In the genomic region with DNA sequence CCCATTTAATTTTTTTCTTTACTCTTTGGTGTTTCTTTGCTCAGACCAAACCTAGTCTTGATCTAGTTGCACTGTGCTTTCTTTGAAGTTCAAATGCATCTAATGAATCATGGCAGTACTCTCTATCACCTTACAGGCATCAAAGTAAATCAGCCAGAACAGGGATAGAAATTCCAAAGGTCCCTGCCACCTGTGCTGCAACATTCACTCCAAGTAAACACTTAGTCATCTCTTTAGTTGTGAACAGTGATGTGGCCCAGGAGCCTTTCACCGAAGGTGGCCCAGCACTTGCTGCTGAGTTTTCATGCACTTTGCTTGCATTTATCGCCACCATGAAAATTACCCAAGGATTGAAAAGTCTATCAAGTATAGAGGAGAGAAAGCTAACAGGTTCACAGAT, we compare ENCODE assay signal across 21 cellular contexts.
A peak's percentile ranks its signal among the peaks of the same experiment; 100 is the strongest.
DNase-seq lines count a peak whose midpoint lies in the region; ATAC-seq and TF ChIP-seq lines count a peak whose summit lies in the region.
"Had no signal": no experiment of that assay in that cellular context is flagged by ENCODE, and none has a peak within 500 bp of the region (broad histone marks: within the 10 kb centered on the region; RNA-seq: fewer than 3 reads in every experiment).

No MANE protein-coding gene starts in this region.

- peaks cover 7% of the 10 kb centered on the region for H3K4me1 Mint-ChIP-seq in WTC11
- H3K4me1 Mint-ChIP-seq: T-cell had no signal

- H4K20me1 ChIP-seq in HCT116 (ENCODE audit: insufficient read depth), result no peaks in the 10 kb centered on the region

- H3K27ac Mint-ChIP-seq in WTC11, result no peak overlapping the region
- H3K27ac Mint-ChIP-seq: HFFc6, T-cell had no signal

- RAD21 ChIA-PET in HCT116 (lab: Charles Lee; ENCODE audit: low non-redundant PET in 1 of 2, low total read pairs in 2 of 2, uncharacterized antibody in 2 of 2, unreplicated experiment in 2 of 2), result no interaction called here

- H3K79me2 ChIP-seq in HCT116 (ENCODE audit: insufficient read depth, low read length), result no peaks in the 10 kb centered on the region

- intact Hi-C loops in HCT116 (cut with micrococcal nuclease) (no loop called here), spleen (cut with DNase I; ENCODE audit: low total_unique reads) (no loop called here)

- H3K4me1 ChIP-seq in HCT116 (ENCODE audit: control insufficient read depth in 1 of 2, insufficient read depth in 2 of 2, low read length in 2 of 2) (peaks cover 0 to 5% of the 10 kb centered on the region in 2 experiments; a peak in 1 of 4 replicates), spleen (no peaks in the 10 kb centered on the region)

- H3K4me3 Mint-ChIP-seq in WTC11, result no peak overlapping the region
- H3K4me3 Mint-ChIP-seq: HFFc6, T-cell had no signal

- H3K36me3 Mint-ChIP-seq in WTC11, result no peaks in the 10 kb centered on the region
- H3K36me3 Mint-ChIP-seq: T-cell had no signal

- no TSS peak for BruUV-seq in HCT116 (replicated peaks; lab: Mats Ljungman, UMichigan)

- H3K9me3 ChIP-seq in HCT116 (ENCODE audit: control insufficient read depth in 1 of 2, insufficient read depth in 1 of 2, low read depth in 1 of 2, low read length in 2 of 2), result no peaks in the 10 kb centered on the region
- H3K9me3 ChIP-seq in spleen, result no peaks in the 10 kb centered on the region
- H3K9me3 ChIP-seq: SK-N-SH had no signal

- CTCF ChIA-PET in HCT116 (lab: Charles Lee), result no interaction called here
- CTCF ChIA-PET in WTC11 (lab: Charles Lee), result no interaction called here
- CTCF ChIA-PET in HEK293T (lab: Yijun Ruan, JAX), result no interaction called here

- POLR2A ChIA-PET in HCT116 (lab: Charles Lee) (no interaction called here), WTC11 (lab: Charles Lee) (no interaction called here), HEK293T (lab: Yijun Ruan, JAX) (no interaction called here)

- H3K27ac ChIP-seq in HCT116 (ENCODE audit: low read depth, low read length), result no peak overlapping the region
- H3K27ac ChIP-seq in spleen, result no peak overlapping the region
- H3K27ac ChIP-seq: C4-2B, GM23248, HL-60 had no signal

- no peak overlapping the region for H2AFZ ChIP-seq in HCT116 (ENCODE audit: low read depth, low read length, poor library complexity, severe bottlenecking)
- H2AFZ ChIP-seq: GM23248 had no signal

- H3K4me2 ChIP-seq in HCT116 (ENCODE audit: low read length), result no peak overlapping the region
- H3K4me2 ChIP-seq: SK-N-SH had no signal

- TF ChIP-seq CTCF in HCT116 (IDR thresholded peaks at IDR 0.05 in 2 of 3, conservative IDR thresholded peaks at IDR 0.05 in 1 of 3; ENCODE audit: borderline replicate concordance in 1 of 3, insufficient read depth in 1 of 3, low read depth in 2 of 3, low read length in 2 of 3) (no peak), WTC11 (IDR thresholded peaks at IDR 0.05) (no peak), spleen (IDR thresholded peaks at IDR 0.05 in 8 of 11, conservative IDR thresholded peaks at IDR 0.05 in 3 of 11) (no peak)

- H3K36me3 ChIP-seq in HCT116 (ENCODE audit: control insufficient read depth in 1 of 2, insufficient read depth in 2 of 2, low read length in 2 of 2), result no peaks in the 10 kb centered on the region
- no peaks in the 10 kb centered on the region for H3K36me3 ChIP-seq in spleen

- TF ChIP-seq POLR2A in HCT116 (IDR thresholded peaks at IDR 0.05; ENCODE audit: borderline replicate concordance, extremely low read depth, insufficient read depth, insufficient read length) (no peak), spleen (IDR thresholded peaks at IDR 0.05) (no peak)

- DNase-seq in HCT116 (ENCODE audit: low read depth, low spot score) (peak; percentile 3), WTC11 (ENCODE audit: low spot score) (no peak), iPS-NIHi7 (ENCODE audit: extremely low spot score) (peak; percentile 9), renal cortical epithelial cell (ENCODE audit: low read depth) (peak; percentile 63), spleen (no peak), DMS153 treated with DMSO at 0.1 percent for 48 hours (lab: John Stamatoyannopoulos, UW; ENCODE audit: unreplicated experiment) (no peak), HEK293T (ENCODE audit: extremely low spot score) (no peak)
- DNase-seq: ACHN, AML-193, GDM1, GM23248, HFFc6, NCI-H1105, NCI-H2081 treated with DMSO at 0.1 percent for 48 hours, NCI-H748 treated with DMSO at 0.1 percent for 48 hours, OCI-M1, SHP77 treated with DMSO at 0.1 percent for 48 hours, SK-N-SH, T-cell had no signal

- no peaks in the 10 kb centered on the region for H3K9me2 ChIP-seq in HCT116 (ENCODE audit: insufficient read depth)
- H3K9me2 ChIP-seq: SK-N-SH had no signal

- no peaks in the 10 kb centered on the region for H3K9me3 Mint-ChIP-seq in WTC11
- H3K9me3 Mint-ChIP-seq: HFFc6, T-cell had no signal

- H3K27me3 ChIP-seq in HCT116 (ENCODE audit: insufficient read depth, low read length), result no peaks in the 10 kb centered on the region
- no peaks in the 10 kb centered on the region for H3K27me3 ChIP-seq in spleen (replicated peaks in 1 of 7)

- WGBS in spleen, 5 donors, result 80 to 96% (median 93%) methylated on average over 2 of the region's 2 CpGs

- H3K9ac ChIP-seq in HCT116 (ENCODE audit: low read length), result no peak overlapping the region
- H3K9ac ChIP-seq: GM23248, SK-N-SH had no signal

- no peak for TF ChIP-seq RAD21 in HCT116 (IDR thresholded peaks at IDR 0.05; ENCODE audit: low read depth)

- no peaks in the 10 kb centered on the region for H3K27me3 Mint-ChIP-seq in WTC11 (ENCODE audit: low read depth)
- H3K27me3 Mint-ChIP-seq: T-cell had no signal

- ATAC-seq in HCT116 (peak; percentile 40; the same call in 1 of the 2 replicates), WTC11 (peak; percentile 67)
- ATAC-seq: T-cell had no signal

- H3K4me3 ChIP-seq in HCT116 (replicated peaks in 1 of 2; ENCODE audit: low read depth in 1 of 2, low read length in 2 of 2) (no peak overlapping the region), spleen (no peak overlapping the region)
- H3K4me3 ChIP-seq: GM23248 had no signal

TF ChIP-seq in WTC11, 78 proteins besides CTCF, POLR2A, EP300 and RAD21 (continues in another document):
- TF ChIP-seq PRRX2 (CRISPR knock-in tag; IDR thresholded peaks at IDR 0.05) (no peak), RORB (CRISPR knock-in tag; IDR thresholded peaks at IDR 0.05) (no peak)
- TF ChIP-seq, protein P1, sequence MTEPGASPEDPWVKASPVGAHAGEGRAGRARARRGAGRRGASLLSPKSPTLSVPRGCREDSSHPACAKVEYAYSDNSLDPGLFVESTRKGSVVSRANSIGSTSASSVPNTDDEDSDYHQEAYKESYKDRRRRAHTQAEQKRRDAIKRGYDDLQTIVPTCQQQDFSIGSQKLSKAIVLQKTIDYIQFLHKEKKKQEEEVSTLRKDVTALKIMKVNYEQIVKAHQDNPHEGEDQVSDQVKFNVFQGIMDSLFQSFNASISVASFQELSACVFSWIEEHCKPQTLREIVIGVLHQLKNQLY (CRISPR knock-in tag; IDR thresholded peaks at IDR 0.05), result no peak
- TF ChIP-seq, protein P2, sequence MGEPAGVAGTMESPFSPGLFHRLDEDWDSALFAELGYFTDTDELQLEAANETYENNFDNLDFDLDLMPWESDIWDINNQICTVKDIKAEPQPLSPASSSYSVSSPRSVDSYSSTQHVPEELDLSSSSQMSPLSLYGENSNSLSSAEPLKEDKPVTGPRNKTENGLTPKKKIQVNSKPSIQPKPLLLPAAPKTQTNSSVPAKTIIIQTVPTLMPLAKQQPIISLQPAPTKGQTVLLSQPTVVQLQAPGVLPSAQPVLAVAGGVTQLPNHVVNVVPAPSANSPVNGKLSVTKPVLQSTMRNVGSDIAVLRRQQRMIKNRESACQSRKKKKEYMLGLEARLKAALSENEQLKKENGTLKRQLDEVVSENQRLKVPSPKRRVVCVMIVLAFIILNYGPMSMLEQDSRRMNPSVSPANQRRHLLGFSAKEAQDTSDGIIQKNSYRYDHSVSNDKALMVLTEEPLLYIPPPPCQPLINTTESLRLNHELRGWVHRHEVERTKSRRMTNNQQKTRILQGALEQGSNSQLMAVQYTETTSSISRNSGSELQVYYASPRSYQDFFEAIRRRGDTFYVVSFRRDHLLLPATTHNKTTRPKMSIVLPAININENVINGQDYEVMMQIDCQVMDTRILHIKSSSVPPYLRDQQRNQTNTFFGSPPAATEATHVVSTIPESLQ (CRISPR knock-in tag; IDR thresholded peaks at IDR 0.05), result no peak

TF ChIP-seq in HEK293T, 16 proteins besides CTCF, POLR2A, EP300 and RAD21:
- TF ChIP-seq HDGF (IDR thresholded peaks at IDR 0.05; ENCODE audit: borderline replicate concordance) (no peak), FOXM1 (IDR thresholded peaks at IDR 0.05; ENCODE audit: borderline replicate concordance) (no peak), FOXA1 (IDR thresholded peaks at IDR 0.05) (no peak), ELF4 (IDR thresholded peaks at IDR 0.05) (no peak), NFRKB (IDR thresholded peaks at IDR 0.05) (no peak), ZNF384 (IDR thresholded peaks at IDR 0.05) (no peak), CTBP1 (IDR thresholded peaks at IDR 0.05; ENCODE audit: borderline replicate concordance) (no peak), L3MBTL2 (conservative IDR thresholded peaks at IDR 0.05) (no peak), ARNT (IDR thresholded peaks at IDR 0.05) (no peak), FOXK2 (IDR thresholded peaks at IDR 0.05) (no peak), BHLHE40 (IDR thresholded peaks at IDR 0.05; ENCODE audit: borderline replicate concordance) (no peak), TARDBP (IDR thresholded peaks at IDR 0.05) (no peak), SP1 (IDR thresholded peaks at IDR 0.05) (no peak), SUZ12 (IDR thresholded peaks at IDR 0.05) (no peak), LEF1 (IDR thresholded peaks at IDR 0.05; ENCODE audit: borderline replicate concordance) (no peak)
- TF ChIP-seq, protein P3, sequence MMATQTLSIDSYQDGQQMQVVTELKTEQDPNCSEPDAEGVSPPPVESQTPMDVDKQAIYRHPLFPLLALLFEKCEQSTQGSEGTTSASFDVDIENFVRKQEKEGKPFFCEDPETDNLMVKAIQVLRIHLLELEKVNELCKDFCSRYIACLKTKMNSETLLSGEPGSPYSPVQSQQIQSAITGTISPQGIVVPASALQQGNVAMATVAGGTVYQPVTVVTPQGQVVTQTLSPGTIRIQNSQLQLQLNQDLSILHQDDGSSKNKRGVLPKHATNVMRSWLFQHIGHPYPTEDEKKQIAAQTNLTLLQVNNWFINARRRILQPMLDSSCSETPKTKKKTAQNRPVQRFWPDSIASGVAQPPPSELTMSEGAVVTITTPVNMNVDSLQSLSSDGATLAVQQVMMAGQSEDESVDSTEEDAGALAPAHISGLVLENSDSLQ (IDR thresholded peaks at IDR 0.05), result no peak

Comparison
In these comparisons a context has a peak if more than half of its experiments do, and no peak if none do; other contexts are left out.
1. DNase-seq: peak in HCT116 (single experiment), iPS-NIHi7 (single experiment) and renal cortical epithelial cell (single experiment); none in WTC11 (single experiment), spleen (single experiment), DMS153 treated with DMSO at 0.1 percent for 48 hours (single experiment) and HEK293T (single experiment).